7 cellular contexts compared by ENCODE assay signal in the genomic region with DNA sequence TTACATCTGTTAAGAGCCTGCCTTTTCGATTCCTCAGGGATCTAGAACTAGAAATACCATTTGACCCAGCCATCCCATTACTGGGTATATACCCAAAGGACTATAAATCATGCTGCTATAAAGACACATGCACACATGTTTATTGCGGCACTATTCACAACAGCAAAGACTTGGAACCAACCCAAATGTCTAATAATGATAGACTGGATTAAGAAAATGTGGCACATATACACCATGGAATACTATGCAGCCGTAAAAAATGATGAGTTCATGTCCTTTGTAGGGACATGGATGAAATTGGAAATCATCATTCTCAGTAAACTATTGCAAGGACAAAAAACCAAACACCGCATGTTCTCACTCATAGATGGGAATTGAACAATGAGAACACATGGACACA. TPM values are rescaled to one million over a fixed set of nuclear protein-coding genes. Genes with fewer than 3 reads are reported as not detected.
A peak's percentile ranks its signal among the peaks of the same experiment; 100 is the strongest.
DNase-seq lines count a peak whose midpoint lies in the region; ATAC-seq, FAIRE-seq and TF ChIP-seq lines count a peak whose summit lies in the region.
"Not testable (repeated sequence)": the region's sequence is repeated elsewhere in the genome, so short reads cannot be mapped to it uniquely, and the experiment has no call there.

No MANE protein-coding gene starts in this region.

- not testable (repeated sequence) for FAIRE-seq in K562 (lab: Jason Lieb, UNC)

- not testable (repeated sequence) for ATAC-seq in activated T-cell treated with anti-CD3 and anti-CD28 coated beads, Interleukin-2, amount 50 U/mL, for 72 hours (replicated peaks in 1 of 2); K562

- not testable (repeated sequence) for H3K9ac ChIP-seq in K562 (ENCODE audit: insufficient read depth in 1 of 2, low read depth in 2 of 2, low read length in 2 of 2); neural progenitor cell

- H3F3A ChIP-seq in neural progenitor cell (ENCODE audit: low read depth) = peaks cover 43% of the 10 kb centered on the region

- H3K9me1 ChIP-seq in K562 (ENCODE audit: control insufficient read depth, insufficient read depth, low read length) = not testable (repeated sequence)

- peaks cover 16 to 29% of the 10 kb centered on the region in 2 donors for H3K36me3 Mint-ChIP-seq in CD4-positive, alpha-beta memory T cell
- not testable (repeated sequence) for H3K36me3 Mint-ChIP-seq in IgD-negative memory B cell
- H3K36me3 Mint-ChIP-seq in T-helper 2 cell treated with Interferon-gamma antibody and Interleukin-4, amounts not matched to agents 5 μg/mL and 100 μg/mL, for 36 hours (ENCODE audit: low read depth) = peaks cover 18% of the 10 kb centered on the region
- peaks cover 0 to 16% of the 10 kb centered on the region in 2 donors for H3K36me3 Mint-ChIP-seq in activated T-cell treated with anti-CD3 and anti-CD28 coated beads, Interleukin-2, amount 50 U/mL, for 72 hours (ENCODE audit: insufficient read depth in 2 of 2)
- H3K36me3 Mint-ChIP-seq in neural progenitor cell = peaks cover 14% of the 10 kb centered on the region

- H3K79me2 ChIP-seq in K562 (ENCODE audit: control insufficient read depth, insufficient read depth, low read length); neural progenitor cell (ENCODE audit: low read depth): not testable (repeated sequence)
- H3K79me2 ChIP-seq in hepatocyte = peaks cover 19% of the 10 kb centered on the region

- not testable (repeated sequence) for TF ChIP-seq RAD21 in K562 (CRISPR knock-in tag; conservative IDR thresholded peaks at IDR 0.05 in 1 of 2, IDR thresholded peaks at IDR 0.05 in 1 of 2)

- not testable (repeated sequence) for H3K27me3 Mint-ChIP-seq in CD4-positive, alpha-beta memory T cell; IgD-negative memory B cell; T-helper 2 cell treated with Interferon-gamma antibody and Interleukin-4, amounts not matched to agents 5 μg/mL and 100 μg/mL, for 36 hours (ENCODE audit: low read depth); activated T-cell treated with anti-CD3 and anti-CD28 coated beads, Interleukin-2, amount 50 U/mL, for 72 hours (ENCODE audit: low read depth); neural progenitor cell (ENCODE audit: insufficient read depth, low read depth)

- not testable (repeated sequence) for H3K9me2 ChIP-seq in hepatocyte (replicated peaks; ENCODE audit: insufficient read depth)

- H3K4me3 Mint-ChIP-seq in CD4-positive, alpha-beta memory T cell = peak overlapping the region in 7 of 8 donors; percentile 60 to 96 (median 90)
- peak overlapping the region in 3 of 4 donors; percentile 78 to 96 (median 91) for H3K4me3 Mint-ChIP-seq in IgD-negative memory B cell
- H3K4me3 Mint-ChIP-seq in T-helper 2 cell treated with Interferon-gamma antibody and Interleukin-4, amounts not matched to agents 5 μg/mL and 100 μg/mL, for 36 hours = peak overlapping the region; percentile 93
- H3K4me3 Mint-ChIP-seq in activated T-cell treated with anti-CD3 and anti-CD28 coated beads, Interleukin-2, amount 50 U/mL, for 72 hours = peak overlapping the region; percentile 88 to 91
- peak overlapping the region; percentile 96 for H3K4me3 Mint-ChIP-seq in neural progenitor cell

- TF ChIP-seq CTCF in K562 (IDR thresholded peaks at IDR 0.05 in 2 of 3, conservative IDR thresholded peaks at IDR 0.05 in 1 of 3; ENCODE audit: insufficient read depth in 2 of 3, low read depth in 1 of 3, low read length in 3 of 3); hepatocyte (IDR thresholded peaks at IDR 0.05; ENCODE audit: poor library complexity); neural progenitor cell (IDR thresholded peaks at IDR 0.05): not testable (repeated sequence)

- not testable (repeated sequence) for TF ChIP-seq POLR2A in K562 (conservative IDR thresholded peaks at IDR 0.05)

- H4K20me1 ChIP-seq in K562 (replicated peaks; ENCODE audit: control insufficient read depth, insufficient read depth, low read length); hepatocyte (ENCODE audit: insufficient read depth, poor library complexity, severe bottlenecking); neural progenitor cell (ENCODE audit: low read depth): not testable (repeated sequence)

- TF ChIP-seq EP300 in K562 (IDR thresholded peaks at IDR 0.05; ENCODE audit: low read length) = not testable (repeated sequence)

- H3K4me1 ChIP-seq in CD4-positive, alpha-beta memory T cell (ENCODE audit: insufficient read depth, low read length) = peaks cover 28% of the 10 kb centered on the region
- H3K4me1 ChIP-seq in K562 (replicated peaks in 1 of 2; ENCODE audit: control insufficient read depth in 2 of 2, insufficient read depth in 2 of 2, low read length in 2 of 2) (peaks cover 7 to 23% of the 10 kb centered on the region in 2 experiments; a peak in 4 of 5 replicates), hepatocyte (ENCODE audit: insufficient read depth) (peaks cover 20% of the 10 kb centered on the region)
- not testable (repeated sequence) for H3K4me1 ChIP-seq in neural progenitor cell

- H3K27ac Mint-ChIP-seq in CD4-positive, alpha-beta memory T cell = peak overlapping the region in 6 of 7 donors; percentile 14 to 96 (median 74)
- peak overlapping the region in 2 of 3 donors; percentile 83 to 90 for H3K27ac Mint-ChIP-seq in IgD-negative memory B cell
- peak overlapping the region; percentile 71 for H3K27ac Mint-ChIP-seq in T-helper 2 cell treated with Interferon-gamma antibody and Interleukin-4, amounts not matched to agents 5 μg/mL and 100 μg/mL, for 36 hours
- H3K27ac Mint-ChIP-seq in activated T-cell treated with anti-CD3 and anti-CD28 coated beads, Interleukin-2, amount 50 U/mL, for 72 hours = peak overlapping the region; percentile 83
- H3K27ac Mint-ChIP-seq in neural progenitor cell = not testable (repeated sequence)

- H3K4me1 Mint-ChIP-seq in CD4-positive, alpha-beta memory T cell = peaks cover 20 to 45% (median 34%) of the 10 kb centered on the region in 4 donors
- H3K4me1 Mint-ChIP-seq in IgD-negative memory B cell = peaks cover 11 to 22% (median 14%) of the 10 kb centered on the region in 3 donors
- peaks cover 31% of the 10 kb centered on the region for H3K4me1 Mint-ChIP-seq in T-helper 2 cell treated with Interferon-gamma antibody and Interleukin-4, amounts not matched to agents 5 μg/mL and 100 μg/mL, for 36 hours (ENCODE audit: low read depth)
- H3K4me1 Mint-ChIP-seq in activated T-cell treated with anti-CD3 and anti-CD28 coated beads, Interleukin-2, amount 50 U/mL, for 72 hours (ENCODE audit: low read depth) = peaks cover 41% of the 10 kb centered on the region
- peaks cover 27% of the 10 kb centered on the region for H3K4me1 Mint-ChIP-seq in neural progenitor cell

- H3K4me3 ChIP-seq in CD4-positive, alpha-beta memory T cell (ENCODE audit: low read length in 2 of 2); K562; hepatocyte; neural progenitor cell: not testable (repeated sequence)

- intact Hi-C loops in CD4-positive, alpha-beta memory T cell (cut with micrococcal nuclease); K562 (cut with micrococcal nuclease): not testable (repeated sequence)

- in situ Hi-C loops in K562 (cut with MboI) = not testable (repeated sequence)

- H3K4me2 ChIP-seq in K562 (ENCODE audit: insufficient read depth, low read length) (peak overlapping the region; percentile 93; the same call in 1 of the 2 replicates), hepatocyte (peak overlapping the region; percentile 97)
- H3K4me2 ChIP-seq in neural progenitor cell = not testable (repeated sequence)

- H3K9me3 Mint-ChIP-seq in CD4-positive, alpha-beta memory T cell; IgD-negative memory B cell; T-helper 2 cell treated with Interferon-gamma antibody and Interleukin-4, amounts not matched to agents 5 μg/mL and 100 μg/mL, for 36 hours; activated T-cell treated with anti-CD3 and anti-CD28 coated beads, Interleukin-2, amount 50 U/mL, for 72 hours; neural progenitor cell: not testable (repeated sequence)

- H3K9me3 ChIP-seq in CD4-positive, alpha-beta memory T cell (ENCODE audit: control insufficient read depth in 1 of 2, low read length in 2 of 2); K562 (replicated peaks; ENCODE audit: control insufficient read depth, insufficient read depth, low read depth, low read length); hepatocyte (ENCODE audit: low read depth); neural progenitor cell (ENCODE audit: low read depth): not testable (repeated sequence)

- not testable (repeated sequence) for H2AFZ ChIP-seq in K562 (ENCODE audit: low read depth, low read length); hepatocyte; neural progenitor cell (replicated peaks)

- not testable (repeated sequence) for BruUV-seq in K562 (replicated peaks; lab: Mats Ljungman, UMichigan)

- H3K27me3 ChIP-seq in CD4-positive, alpha-beta memory T cell (ENCODE audit: insufficient read depth, low read length); K562 (ENCODE audit: control insufficient read depth in 2 of 2, insufficient read depth in 2 of 2, low read length in 2 of 2); hepatocyte: not testable (repeated sequence)
- peaks cover 13% of the 10 kb centered on the region for H3K27me3 ChIP-seq in neural progenitor cell

- CTCF ChIA-PET in CD4-positive, alpha-beta memory T cell (lab: Charles Lee; ENCODE audit: partially characterized antibody) = not testable (repeated sequence)
- CTCF ChIA-PET in K562 (lab: Yijun Ruan, JAX; ENCODE audit: low intra/inter-chr PET ratio) = interaction anchor here (0.7 kb wide), 1 partner anchor 93 kb away, joined by 3 read pairs; no protein-coding TSS in a partner anchor

- POLR2A ChIA-PET in CD4-positive, alpha-beta memory T cell (lab: Charles Lee; ENCODE audit: partially characterized antibody) = interaction anchor here (1.3 to 4.9 kb wide), 4 partner anchors 34 to 59 kb away, joined by 3 to 61 read pairs (median 30); a partner anchor contains a TSS
- POLR2A ChIA-PET in K562 (lab: Yijun Ruan, JAX) = not testable (repeated sequence)

- peaks cover 11% of the 10 kb centered on the region for H3K36me3 ChIP-seq in CD4-positive, alpha-beta memory T cell (ENCODE audit: insufficient read depth, low read length)
- peaks cover 26% of the 10 kb centered on the region; the same call in 2 of the 3 replicates for H3K36me3 ChIP-seq in K562 (ENCODE audit: control insufficient read depth, insufficient read depth, low read length)
- H3K36me3 ChIP-seq in hepatocyte (replicated peaks; ENCODE audit: insufficient read depth, low read depth); neural progenitor cell: not testable (repeated sequence)

- DNase-seq in CD4-positive, alpha-beta memory T cell; T-helper 2 cell treated with Interferon-gamma antibody and Interleukin-4, amounts not matched to agents 5 μg/mL and 100 μg/mL, for 36 hours (ENCODE audit: low spot score); activated T-cell treated with anti-CD3 and anti-CD28 coated beads, Interleukin-2, amount 50 U/mL, for 72 hours; K562 (ENCODE audit: extremely low read depth in 1 of 4, low spot score in 3 of 4); hepatocyte (ENCODE audit: low spot score); neural progenitor cell (ENCODE audit: low spot score): not testable (repeated sequence)

- WGBS in K562 (ENCODE audit: insufficient coverage, low coverage, missing lambda C conversion rate) = 68% methylated on average over 2 of the region's 4 CpGs
- WGBS in hepatocyte (ENCODE audit: low lambda C conversion rate, missing lambda C conversion rate) = 94% methylated on average over 3 of the region's 4 CpGs

- not testable (repeated sequence) for H3K27ac ChIP-seq in CD4-positive, alpha-beta memory T cell (ENCODE audit: low read depth, low read length); K562 (ENCODE audit: extremely low read depth, low read depth, low read length); hepatocyte; neural progenitor cell

RNA-seq across cellular contexts. Expression of a gene that starts 1.8 kb away (rescaled TPM):
- total RNA-seq in CD4-positive, alpha-beta memory T cell = 10 to 100 TPM; 34.7 to 38.7 TPM
- 10 to 100 TPM; 54.4 to 55.3 TPM for polyA plus RNA-seq in CD4-positive, alpha-beta memory T cell
- 42.3 TPM for polyA plus RNA-seq in IgD-negative memory B cell
- total RNA-seq in activated T-cell treated with anti-CD3 and anti-CD28 coated beads, Interleukin-2, amount 50 U/mL, for 72 hours = 10 to 100 TPM; 39.8 to 44.0 TPM
- total RNA-seq in K562 (2011; cell fraction: chromatin; rRNA removed; ENCODE audit: low replicate concordance) = 12.2 and 19.4 TPM in 2 replicates
- total RNA-seq in K562 (2011; cell fraction: nucleolus; rRNA removed) = 6.8 and 8.4 TPM in 2 replicates
- total RNA-seq in K562 (2011; cell fraction: nucleoplasm; rRNA removed) = 14.8 and 21.1 TPM in 2 replicates
- 13.2 and 18.8 TPM in 2 replicates for total RNA-seq in K562 (2014; rRNA removed)
- 16.9 and 18.1 TPM in 2 replicates for total RNA-seq in K562 (2014; rRNA removed; fragmentation: Illumina TruSeq; extraction: Trizol)
- 18.5 and 18.6 TPM in 2 replicates for total RNA-seq in K562 (2015; rRNA removed; fragmentation: Illumina TruSeq; extraction: Trizol)
- total RNA-seq in K562 (2021) = 18.9 and 21.2 TPM in 2 replicates
- polyA plus RNA-seq in K562 (2011; rRNA removed) = 60.0 and 60.3 TPM in 2 replicates
- 22.5 and 45.5 TPM in 2 replicates for polyA plus RNA-seq in K562 (2011; cell fraction: cytosol; rRNA removed)
- polyA plus RNA-seq in K562 (2011; cell fraction: nucleus; rRNA removed) = 18.3 and 30.9 TPM in 2 replicates
- polyA plus RNA-seq in K562 (2012) = 26.1 and 28.8 TPM in 2 replicates
- polyA plus RNA-seq in K562 (2014; fragmentation: Illumina TruSeq; extraction: Trizol) = 24.6 and 26.3 TPM in 2 replicates
- 10 to 100 TPM; 42.3 to 52.7 TPM for polyA plus RNA-seq in K562 (2014; fragmentation: Nextera tagmentation; extraction: Ambion mirVana)
- 21.7 and 23.4 TPM in 2 replicates for polyA plus RNA-seq in K562 (2014; rRNA removed)
- polyA minus RNA-seq in K562 (2011; rRNA and poly(A)+ RNA removed) = 18.8 and 21.3 TPM in 2 replicates
- 10.7 and 11.7 TPM in 2 replicates for polyA minus RNA-seq in K562 (2011; cell fraction: cytosol; rRNA and poly(A)+ RNA removed)
- polyA minus RNA-seq in K562 (2011; cell fraction: nucleus; rRNA and poly(A)+ RNA removed) = 5.0 and 6.7 TPM in 2 replicates
- total RNA-seq in hepatocyte = 28.1 and 32.3 TPM in 2 replicates
- 26.8 and 30.4 TPM in 2 replicates for polyA plus RNA-seq in hepatocyte
- total RNA-seq in neural progenitor cell (ENCODE audit: low replicate concordance) = 15.0 and 16.6 TPM in 2 replicates

RNA-seq across cellular contexts. Expression of a gene that starts 7.0 kb away (rescaled TPM):
- total RNA-seq in CD4-positive, alpha-beta memory T cell = 100 to 1,000 TPM; 116 to 122 TPM
- polyA plus RNA-seq in CD4-positive, alpha-beta memory T cell = 100 to 1,000 TPM; 129 to 169 TPM
- polyA plus RNA-seq in IgD-negative memory B cell (183 TPM), K562 (2011; rRNA removed) (152 and 225 TPM in 2 replicates), K562 (2014; fragmentation: Illumina TruSeq; extraction: Trizol) (240 and 324 TPM in 2 replicates), K562 (2014; fragmentation: Nextera tagmentation; extraction: Ambion mirVana) (1,000 to 10,000 TPM in 1 of 2 experiments, 100 to 1,000 TPM in 1; 763 to 1,035 TPM), K562 (2014; rRNA removed) (301 and 311 TPM in 2 replicates), hepatocyte (185 and 189 TPM in 2 replicates)
- 100 to 1,000 TPM; 238 to 244 TPM for total RNA-seq in activated T-cell treated with anti-CD3 and anti-CD28 coated beads, Interleukin-2, amount 50 U/mL, for 72 hours
- 63.9 and 101 TPM in 2 replicates for total RNA-seq in K562 (2011; cell fraction: chromatin; rRNA removed; ENCODE audit: low replicate concordance)
- 34.0 and 44.1 TPM in 2 replicates for total RNA-seq in K562 (2011; cell fraction: nucleolus; rRNA removed)
- 61.8 and 68.6 TPM in 2 replicates for total RNA-seq in K562 (2011; cell fraction: nucleoplasm; rRNA removed)
- total RNA-seq in K562 (2014; rRNA removed) (235 and 257 TPM in 2 replicates), K562 (2014; rRNA removed; fragmentation: Illumina TruSeq; extraction: Trizol) (228 and 266 TPM in 2 replicates), K562 (2015; rRNA removed; fragmentation: Illumina TruSeq; extraction: Trizol) (283 and 291 TPM in 2 replicates), K562 (2021) (206 and 215 TPM in 2 replicates), hepatocyte (141 and 154 TPM in 2 replicates), neural progenitor cell (ENCODE audit: low replicate concordance) (242 and 320 TPM in 2 replicates)
- 67.1 and 160 TPM in 2 replicates for polyA plus RNA-seq in K562 (2011; cell fraction: cytosol; rRNA removed)
- 67.1 and 106 TPM in 2 replicates for polyA plus RNA-seq in K562 (2011; cell fraction: nucleus; rRNA removed)
- 172 and 328 TPM in 2 replicates for polyA plus RNA-seq in K562 (2012)
- polyA minus RNA-seq in K562 (2011; rRNA and poly(A)+ RNA removed) = 126 and 166 TPM in 2 replicates
- polyA minus RNA-seq in K562 (2011; cell fraction: cytosol; rRNA and poly(A)+ RNA removed) = 31.0 and 43.5 TPM in 2 replicates
- 26.1 and 42.1 TPM in 2 replicates for polyA minus RNA-seq in K562 (2011; cell fraction: nucleus; rRNA and poly(A)+ RNA removed)

RNA-seq across cellular contexts. Expression of a gene that starts 10.4 kb away (rescaled TPM):
- total RNA-seq in CD4-positive, alpha-beta memory T cell = 1 to 10 TPM; 5.4 to 5.5 TPM
- under 1 TPM; 0.17 to 0.30 TPM for polyA plus RNA-seq in CD4-positive, alpha-beta memory T cell
- polyA plus RNA-seq in IgD-negative memory B cell (not detected), K562 (2011; rRNA removed) (0.14 and 0.26 TPM in 2 replicates), K562 (2014; fragmentation: Illumina TruSeq; extraction: Trizol) (0.06 and 0.09 TPM in 2 replicates), K562 (2014; fragmentation: Nextera tagmentation; extraction: Ambion mirVana) (under 1 TPM; 0.08 TPM), K562 (2014; rRNA removed) (0.01 and 0.65 TPM in 2 replicates), hepatocyte (2.1 and 4.7 TPM in 2 replicates)
- 1 to 10 TPM; 1.7 to 3.5 TPM for total RNA-seq in activated T-cell treated with anti-CD3 and anti-CD28 coated beads, Interleukin-2, amount 50 U/mL, for 72 hours
- total RNA-seq in K562 (2011; cell fraction: chromatin; rRNA removed; ENCODE audit: low replicate concordance) = 0.25 and 1.3 TPM in 2 replicates
- total RNA-seq in K562 (2011; cell fraction: nucleolus; rRNA removed) = 0.39 and 0.83 TPM in 2 replicates
- 0.59 and 0.99 TPM in 2 replicates for total RNA-seq in K562 (2011; cell fraction: nucleoplasm; rRNA removed)
- total RNA-seq in K562 (2014; rRNA removed) (0.05 TPM in 1 of 2 replicates, not detected in the other), K562 (2014; rRNA removed; fragmentation: Illumina TruSeq; extraction: Trizol) (0.11 and 0.35 TPM in 2 replicates), K562 (2015; rRNA removed; fragmentation: Illumina TruSeq; extraction: Trizol) (0.08 and 0.14 TPM in 2 replicates), K562 (2021) (0.09 and 0.20 TPM in 2 replicates), hepatocyte (0.60 and 1.3 TPM in 2 replicates), neural progenitor cell (ENCODE audit: low replicate concordance) (0.06 and 0.15 TPM in 2 replicates)
- polyA plus RNA-seq in K562 (2011; cell fraction: cytosol; rRNA removed) = 0.04 and 0.09 TPM in 2 replicates
- 0.60 and 0.87 TPM in 2 replicates for polyA plus RNA-seq in K562 (2011; cell fraction: nucleus; rRNA removed)
- 0.14 and 0.21 TPM in 2 replicates for polyA plus RNA-seq in K562 (2012)
- 0.06 TPM in 1 of 2 replicates, not detected in the other for polyA minus RNA-seq in K562 (2011; rRNA and poly(A)+ RNA removed)
- not detected in 2 replicates for polyA minus RNA-seq in K562 (2011; cell fraction: cytosol; rRNA and poly(A)+ RNA removed)
- 0.13 TPM in 1 of 2 replicates, not detected in the other for polyA minus RNA-seq in K562 (2011; cell fraction: nucleus; rRNA and poly(A)+ RNA removed)

RNA-seq across cellular contexts. Expression of a gene that starts 34.6 kb away (rescaled TPM):
- total RNA-seq in CD4-positive, alpha-beta memory T cell = not detected
- polyA plus RNA-seq in CD4-positive, alpha-beta memory T cell = under 1 TPM in 1 of 2 donors, not detected in 1; 0.34 TPM
- polyA plus RNA-seq in IgD-negative memory B cell (not detected), K562 (2011; rRNA removed) (not detected in 2 replicates), K562 (2014; fragmentation: Illumina TruSeq; extraction: Trizol) (0.07 TPM in 1 of 2 replicates, not detected in the other), K562 (2014; fragmentation: Nextera tagmentation; extraction: Ambion mirVana) (not detected), K562 (2014; rRNA removed) (0.07 TPM in 1 of 2 replicates, not detected in the other), hepatocyte (2.2 and 2.4 TPM in 2 replicates)
- under 1 TPM; 0.39 to 0.41 TPM for total RNA-seq in activated T-cell treated with anti-CD3 and anti-CD28 coated beads, Interleukin-2, amount 50 U/mL, for 72 hours
- total RNA-seq in K562 (2011; cell fraction: chromatin; rRNA removed; ENCODE audit: low replicate concordance) = not detected in 2 replicates
- total RNA-seq in K562 (2011; cell fraction: nucleolus; rRNA removed) = not detected in 2 replicates
- total RNA-seq in K562 (2011; cell fraction: nucleoplasm; rRNA removed) = not detected in 2 replicates
- total RNA-seq in K562 (2014; rRNA removed) (0.12 and 0.14 TPM in 2 replicates), K562 (2014; rRNA removed; fragmentation: Illumina TruSeq; extraction: Trizol) (0.07 TPM in 1 of 2 replicates, not detected in the other), K562 (2015; rRNA removed; fragmentation: Illumina TruSeq; extraction: Trizol) (0.08 TPM in 1 of 2 replicates, not detected in the other), K562 (2021) (0.07 TPM in 1 of 2 replicates, not detected in the other), hepatocyte (0.43 and 0.76 TPM in 2 replicates), neural progenitor cell (ENCODE audit: low replicate concordance) (1.1 and 1.9 TPM in 2 replicates)
- polyA plus RNA-seq in K562 (2011; cell fraction: cytosol; rRNA removed) = 0.04 TPM in 1 of 2 replicates, not detected in the other
- polyA plus RNA-seq in K562 (2011; cell fraction: nucleus; rRNA removed) = 0.04 TPM in 1 of 2 replicates, not detected in the other
- polyA plus RNA-seq in K562 (2012) = 0.07 and 0.08 TPM in 2 replicates
- polyA minus RNA-seq in K562 (2011; rRNA and poly(A)+ RNA removed) = not detected in 2 replicates
- polyA minus RNA-seq in K562 (2011; cell fraction: cytosol; rRNA and poly(A)+ RNA removed) = not detected in 2 replicates
- polyA minus RNA-seq in K562 (2011; cell fraction: nucleus; rRNA and poly(A)+ RNA removed) = not detected in 2 replicates

RNA-seq across cellular contexts. Expression of a gene that starts 37.5 kb away (rescaled TPM):
- 10 to 100 TPM; 64.5 to 66.1 TPM for total RNA-seq in CD4-positive, alpha-beta memory T cell
- polyA plus RNA-seq in CD4-positive, alpha-beta memory T cell = 10 to 100 TPM; 35.3 to 35.7 TPM
- 12.8 TPM for polyA plus RNA-seq in IgD-negative memory B cell
- total RNA-seq in activated T-cell treated with anti-CD3 and anti-CD28 coated beads, Interleukin-2, amount 50 U/mL, for 72 hours = 10 to 100 TPM; 36.9 to 39.5 TPM
- 5.2 and 6.2 TPM in 2 replicates for total RNA-seq in K562 (2011; cell fraction: chromatin; rRNA removed; ENCODE audit: low replicate concordance)
- total RNA-seq in K562 (2011; cell fraction: nucleolus; rRNA removed) = 4.7 and 4.8 TPM in 2 replicates
- 8.9 and 14.7 TPM in 2 replicates for total RNA-seq in K562 (2011; cell fraction: nucleoplasm; rRNA removed)
- 7.4 and 10.7 TPM in 2 replicates for total RNA-seq in K562 (2014; rRNA removed)
- 10.0 and 11.0 TPM in 2 replicates for total RNA-seq in K562 (2014; rRNA removed; fragmentation: Illumina TruSeq; extraction: Trizol)
- 11.7 and 12.9 TPM in 2 replicates for total RNA-seq in K562 (2015; rRNA removed; fragmentation: Illumina TruSeq; extraction: Trizol)
- total RNA-seq in K562 (2021) = 15.7 and 16.4 TPM in 2 replicates
- polyA plus RNA-seq in K562 (2011; rRNA removed) = 20.6 and 26.5 TPM in 2 replicates
- 23.9 and 30.3 TPM in 2 replicates for polyA plus RNA-seq in K562 (2011; cell fraction: cytosol; rRNA removed)
- 5.3 and 5.5 TPM in 2 replicates for polyA plus RNA-seq in K562 (2011; cell fraction: nucleus; rRNA removed)
- 4.7 and 8.4 TPM in 2 replicates for polyA plus RNA-seq in K562 (2012)
- 10.5 and 12.5 TPM in 2 replicates for polyA plus RNA-seq in K562 (2014; fragmentation: Illumina TruSeq; extraction: Trizol)
- polyA plus RNA-seq in K562 (2014; fragmentation: Nextera tagmentation; extraction: Ambion mirVana) = 1 to 10 TPM; 4.6 to 9.2 TPM
- 13.5 and 16.1 TPM in 2 replicates for polyA plus RNA-seq in K562 (2014; rRNA removed)
- 17.0 and 21.0 TPM in 2 replicates for polyA minus RNA-seq in K562 (2011; rRNA and poly(A)+ RNA removed)
- polyA minus RNA-seq in K562 (2011; cell fraction: cytosol; rRNA and poly(A)+ RNA removed) = 11.1 and 12.0 TPM in 2 replicates
- 1.8 and 3.0 TPM in 2 replicates for polyA minus RNA-seq in K562 (2011; cell fraction: nucleus; rRNA and poly(A)+ RNA removed)
- 14.0 and 17.9 TPM in 2 replicates for total RNA-seq in hepatocyte
- polyA plus RNA-seq in hepatocyte = 15.3 and 16.3 TPM in 2 replicates
- total RNA-seq in neural progenitor cell (ENCODE audit: low replicate concordance) = 12.5 and 13.6 TPM in 2 replicates
